Comparison of ENCODE assay signal across 8 cellular contexts in the genomic region with DNA sequence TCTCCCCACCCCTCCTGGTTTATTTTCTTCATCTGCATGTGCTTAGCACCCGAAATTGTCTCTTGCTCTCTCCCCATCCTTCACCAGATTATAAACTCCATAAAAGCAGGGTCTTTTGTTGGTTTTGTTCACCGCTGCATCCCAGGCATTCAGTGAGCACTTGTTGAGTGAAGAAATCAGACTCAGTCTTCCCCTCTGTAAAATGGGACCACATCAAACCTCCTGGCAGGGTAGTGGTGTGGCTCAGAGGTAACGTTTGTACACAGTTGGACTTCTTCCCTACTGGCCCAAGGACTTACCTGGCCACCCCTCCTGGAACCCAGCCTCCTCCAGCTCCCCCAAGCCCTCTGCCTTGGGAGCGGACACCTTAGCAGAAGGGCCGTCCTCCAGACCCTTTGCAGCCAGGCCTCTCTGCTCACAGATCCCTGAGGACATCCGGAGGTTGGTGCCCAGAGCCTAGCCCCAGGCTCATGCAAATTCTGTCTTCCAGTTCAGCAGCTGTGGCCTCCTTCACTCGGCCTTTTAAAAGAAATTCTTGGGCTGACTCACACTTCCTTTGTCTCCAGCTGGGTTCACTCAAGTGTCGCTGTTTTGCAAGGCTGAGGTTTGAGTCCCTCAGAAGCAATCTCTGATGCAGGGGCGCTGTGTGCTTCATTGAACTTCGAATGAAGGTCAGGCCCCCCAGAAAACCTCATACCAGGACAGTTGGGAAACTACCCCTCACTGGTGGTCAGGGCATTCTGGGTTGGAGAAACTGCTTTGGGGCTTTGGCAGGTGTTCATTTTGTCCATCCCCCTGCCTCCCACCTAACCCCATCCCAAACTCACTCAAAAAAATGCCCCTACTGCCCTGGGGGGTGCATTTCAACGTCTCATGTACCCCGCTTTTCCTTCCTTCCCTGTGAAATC. TPM values are rescaled to one million over a fixed set of nuclear protein-coding genes. Genes with fewer than 3 reads are reported as not detected.
DNase-seq lines count a peak whose midpoint lies in the region; ATAC-seq, FAIRE-seq and TF ChIP-seq lines count a peak whose summit lies in the region.

No MANE protein-coding gene starts in this region.

- H3K9me3 ChIP-seq in right cardiac atrium (ENCODE audit: control insufficient read depth, low read length): no peaks in the 10 kb centered on the region

- peak overlapping the region; percentile 29 for H3K4me3 ChIP-seq in AG10803 (ENCODE audit: low read length)
- no peak overlapping the region for H3K4me3 ChIP-seq in right cardiac atrium (ENCODE audit: low read length)
- H3K4me3 ChIP-seq in skin epidermis: no peak overlapping the region

- peak; percentile 87 for FAIRE-seq in RCC 7860 (lab: Jason Lieb, UNC)

- intact Hi-C loops in right cardiac atrium (cut with DNase I): no loop called here

- H3K27ac ChIP-seq in right cardiac atrium (ENCODE audit: low read length) (no peak overlapping the region), skin epidermis (peak overlapping the region in 11 of 21 experiments; percentile 2 to 71 (median 41))

- no peaks in the 10 kb centered on the region for H3K4me1 ChIP-seq in right cardiac atrium (ENCODE audit: control insufficient read depth, insufficient read depth, low read length)

- H3K27me3 ChIP-seq in right cardiac atrium (ENCODE audit: control insufficient read depth, insufficient read depth): no peaks in the 10 kb centered on the region

- 36% methylated on average over 12 of the region's 12 CpGs for WGBS in right cardiac atrium

- DNase-seq in AG10803 (ENCODE audit: low read depth) (peak; percentile 94), RCC 7860 (ENCODE audit: low spot score) (peak; percentile 87), right cardiac atrium (peak; percentile 79 to 86 (median 85)), SHP77 treated with DMSO at 0.1 percent for 48 hours (lab: John Stamatoyannopoulos, UW) (no peak)
- DNase-seq in activated naive CD4-positive, alpha-beta T cell treated with anti-CD3 and anti-CD28 coated beads, Interleukin-2, amount 50 U/mL, for 16 hours: peak; percentile 44

- peak; percentile 78 for ATAC-seq in GM19023 (IDR thresholded peaks at IDR 0.05; ENCODE audit: unreplicated experiment)
- ATAC-seq in HG03095 (IDR thresholded peaks at IDR 0.05; ENCODE audit: unreplicated experiment): peak; percentile 71
- peak; percentile 87 to 90 for ATAC-seq in right cardiac atrium

- TF ChIP-seq CTCF in AG10803 (conservative IDR thresholded peaks at IDR 0.05; ENCODE audit: low read length): no peak; the same call in 1 of the 2 replicates

RNA-seq across cellular contexts. Expression of a gene that starts 16.8 kb away (rescaled TPM):
- under 1 TPM in 3 of 4 donors, not detected in 1; 0.40 to 0.97 (median 0.67) TPM for total RNA-seq in right cardiac atrium
- 0.20 TPM for polyA plus RNA-seq in right cardiac atrium

RNA-seq across cellular contexts. Expression of a gene that starts 47.3 kb away (rescaled TPM):
- total RNA-seq in right cardiac atrium: not detected
- not detected for polyA plus RNA-seq in right cardiac atrium

RNA-seq across cellular contexts. Expression of a gene that starts 52.1 kb away (rescaled TPM):
- not detected for total RNA-seq in right cardiac atrium
- polyA plus RNA-seq in right cardiac atrium: not detected

RNA-seq across cellular contexts. Expression of a gene that starts 55.0 kb away (rescaled TPM):
- not detected for total RNA-seq in right cardiac atrium
- not detected for polyA plus RNA-seq in right cardiac atrium

RNA-seq across cellular contexts. Expression of a gene that starts 59.3 kb away (rescaled TPM):
- not detected for total RNA-seq in right cardiac atrium
- polyA plus RNA-seq in right cardiac atrium: not detected
